30 cellular contexts compared by ENCODE assay signal in the genomic region with DNA sequence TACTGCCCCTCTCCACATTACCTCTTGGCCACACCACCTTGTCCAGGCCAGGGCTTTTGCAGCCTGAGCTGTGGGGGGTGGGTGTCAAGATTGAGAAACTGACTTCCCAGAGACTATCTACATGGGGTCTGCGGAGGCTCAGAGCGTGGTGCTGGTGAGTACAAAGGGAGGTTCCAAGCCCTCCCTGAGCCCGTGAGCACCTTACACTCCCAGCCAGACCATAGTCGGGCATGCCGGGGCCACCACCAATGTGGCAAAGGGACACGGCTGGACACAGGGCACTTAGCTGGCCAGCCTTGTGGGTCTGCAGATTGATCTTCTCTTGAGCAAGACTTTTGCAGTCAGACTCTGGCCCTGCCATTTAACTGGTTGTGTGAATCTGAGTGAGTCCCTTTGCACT.
"Had no signal": no experiment of that assay in that cellular context is flagged by ENCODE, and none has a peak within 500 bp of the region (broad histone marks: within the 10 kb centered on the region; RNA-seq: fewer than 3 reads in every experiment).

No MANE protein-coding gene starts in this region.

- H3K4me1 Mint-ChIP-seq: activated CD4-positive, alpha-beta T cell treated with anti-CD3 and anti-CD28 coated beads for 36 hours; activated naive CD4-positive, alpha-beta T cell treated with anti-CD3 and anti-CD28 coated beads, Interleukin-2, amount 50 U/mL, for 24 hours; activated naive CD8-positive, alpha-beta T cell treated with anti-CD3 and anti-CD28 coated beads for 36 hours had no signal

- ATAC-seq: activated CD4-positive, alpha-beta T cell treated with anti-CD3 and anti-CD28 coated beads for 36 hours; activated naive CD8-positive, alpha-beta T cell treated with anti-CD3 and anti-CD28 coated beads, Interleukin-2, amount 50 U/mL, for 24 hours; activated T-cell treated with anti-CD3 and anti-CD28 coated beads, Interleukin-2, amount 50 U/mL, for 72 hours; body of pancreas; foreskin keratinocyte; gastroesophageal sphincter had no signal

- H3K9me3 ChIP-seq: adrenal gland, body of pancreas, esophagus muscularis mucosa, gastroesophageal sphincter, heart right ventricle had no signal

- H3K4me3 Mint-ChIP-seq: activated CD4-positive, alpha-beta memory T cell treated with anti-CD3 and anti-CD28 coated beads, Interleukin-2, amount 10 ng/mL, durations not matched to agents 7 days and 5 days; activated CD4-positive, alpha-beta T cell treated with anti-CD3 and anti-CD28 coated beads for 36 hours; activated CD4-positive, alpha-beta T cell treated with anti-CD3 and anti-CD28 coated beads, Interleukin-2, amount 10 ng/mL, durations not matched to agents 7 days and 5 days; activated naive CD4-positive, alpha-beta T cell treated with anti-CD3 and anti-CD28 coated beads for 36 hours; activated naive CD4-positive, alpha-beta T cell treated with anti-CD3 and anti-CD28 coated beads, Interleukin-2, amount 50 U/mL, for 24 hours; activated naive CD8-positive, alpha-beta T cell treated with anti-CD3 and anti-CD28 coated beads for 36 hours; activated naive CD8-positive, alpha-beta T cell treated with anti-CD3 and anti-CD28 coated beads, Interleukin-2, amount 50 U/mL, for 24 hours; activated T-cell treated with anti-CD3 and anti-CD28 coated beads, Interleukin-2, amount 50 U/mL, for 24 hours; activated T-cell treated with anti-CD3 and anti-CD28 coated beads, Interleukin-2, amount 50 U/mL, for 72 hours; dendritic cell treated with granulocyte-macrophage colony-stimulating factor and Interleukin-4, amounts not matched to agents 40 ng/mL and 50 ng/mL, for 4 days had no signal

- H3K4me3 ChIP-seq: adrenal gland, body of pancreas, cardiac muscle cell, coronary artery, dorsolateral prefrontal cortex, esophagus muscularis mucosa, gastroesophageal sphincter, heart right ventricle had no signal

- H3K27me3 Mint-ChIP-seq: activated naive CD4-positive, alpha-beta T cell treated with anti-CD3 and anti-CD28 coated beads, Interleukin-2, amount 50 U/mL, for 24 hours had no signal

- H3K36me3 Mint-ChIP-seq: activated naive CD4-positive, alpha-beta T cell treated with anti-CD3 and anti-CD28 coated beads, Interleukin-2, amount 50 U/mL, for 24 hours; activated naive CD8-positive, alpha-beta T cell treated with anti-CD3 and anti-CD28 coated beads for 36 hours had no signal

- H3K27ac ChIP-seq: adrenal gland, body of pancreas, cardiac muscle cell, coronary artery, dorsolateral prefrontal cortex, esophagus muscularis mucosa, foreskin keratinocyte, gastroesophageal sphincter, heart right ventricle had no signal

- H3K36me3 ChIP-seq: adrenal gland, cardiac muscle cell, esophagus muscularis mucosa, gastroesophageal sphincter, heart right ventricle had no signal

- DNase-seq: activated CD4-positive, alpha-beta memory T cell treated with anti-CD3 and anti-CD28 coated beads, Interleukin-2, amount 10 ng/mL, durations not matched to agents 7 days and 5 days; activated CD4-positive, alpha-beta T cell treated with anti-CD3 and anti-CD28 coated beads for 36 hours; activated CD4-positive, alpha-beta T cell treated with anti-CD3 and anti-CD28 coated beads, Interleukin-2, amount 10 ng/mL, durations not matched to agents 7 days and 5 days; activated CD4-positive, alpha-beta T cell treated with anti-CD3 and anti-CD28 coated beads, Interleukin-2, amount 50 U/mL, for 4 hours; activated CD4-positive, CD25-positive, alpha-beta regulatory T cell; activated CD4-positive, CD25-positive, alpha-beta regulatory T cell treated with anti-CD3 and anti-CD28 coated beads, Interleukin-2, amount 50 U/mL, for 72 hours; activated CD8-positive, alpha-beta memory T cell treated with anti-CD3 and anti-CD28 coated beads, Interleukin-2, amount 50 U/mL, for 48 hours; activated naive CD4-positive, alpha-beta T cell treated with anti-CD3 and anti-CD28 coated beads for 36 hours; activated naive CD8-positive, alpha-beta T cell treated with anti-CD3 and anti-CD28 coated beads for 36 hours; activated naive CD8-positive, alpha-beta T cell treated with anti-CD3 and anti-CD28 coated beads, Interleukin-2, amount 50 U/mL, for 24 hours; activated T-cell treated with anti-CD3 and anti-CD28 coated beads for 4 hours; activated T-cell treated with anti-CD3 and anti-CD28 coated beads, Interleukin-2, amount 50 U/mL, for 24 hours; activated T-cell treated with anti-CD3 and anti-CD28 coated beads, Interleukin-2, amount 50 U/mL, for 72 hours; adrenal gland; amygdala; body of pancreas; central memory CD4-positive, alpha-beta T cell; cerebellar nuclear complex; dorsolateral prefrontal cortex; effector memory CD4-positive, alpha-beta T cell; erythroblast; foreskin keratinocyte; heart right ventricle; T-helper 2 cell had no signal

- H3K4me1 ChIP-seq: adrenal gland, body of pancreas, foreskin keratinocyte had no signal

- H3K9me3 Mint-ChIP-seq: activated CD4-positive, alpha-beta memory T cell treated with anti-CD3 and anti-CD28 coated beads, Interleukin-2, amount 10 ng/mL, durations not matched to agents 7 days and 5 days; activated CD4-positive, alpha-beta T cell treated with anti-CD3 and anti-CD28 coated beads, Interleukin-2, amount 10 ng/mL, durations not matched to agents 7 days and 5 days; activated naive CD4-positive, alpha-beta T cell treated with anti-CD3 and anti-CD28 coated beads for 36 hours; activated naive CD4-positive, alpha-beta T cell treated with anti-CD3 and anti-CD28 coated beads, Interleukin-2, amount 50 U/mL, for 24 hours; activated naive CD8-positive, alpha-beta T cell treated with anti-CD3 and anti-CD28 coated beads for 36 hours; activated naive CD8-positive, alpha-beta T cell treated with anti-CD3 and anti-CD28 coated beads, Interleukin-2, amount 50 U/mL, for 24 hours; activated T-cell treated with anti-CD3 and anti-CD28 coated beads, Interleukin-2, amount 50 U/mL, for 24 hours; activated T-cell treated with anti-CD3 and anti-CD28 coated beads, Interleukin-2, amount 50 U/mL, for 72 hours; dendritic cell treated with granulocyte-macrophage colony-stimulating factor and Interleukin-4, amounts not matched to agents 40 ng/mL and 50 ng/mL, for 4 days had no signal

- H3K27ac Mint-ChIP-seq: activated CD4-positive, alpha-beta memory T cell treated with anti-CD3 and anti-CD28 coated beads, Interleukin-2, amount 10 ng/mL, durations not matched to agents 7 days and 5 days; activated CD4-positive, alpha-beta T cell treated with anti-CD3 and anti-CD28 coated beads for 36 hours; activated CD4-positive, alpha-beta T cell treated with anti-CD3 and anti-CD28 coated beads, Interleukin-2, amount 10 ng/mL, durations not matched to agents 7 days and 5 days; activated naive CD4-positive, alpha-beta T cell treated with anti-CD3 and anti-CD28 coated beads for 36 hours; activated naive CD4-positive, alpha-beta T cell treated with anti-CD3 and anti-CD28 coated beads, Interleukin-2, amount 50 U/mL, for 24 hours; activated naive CD8-positive, alpha-beta T cell treated with anti-CD3 and anti-CD28 coated beads for 36 hours; activated naive CD8-positive, alpha-beta T cell treated with anti-CD3 and anti-CD28 coated beads, Interleukin-2, amount 50 U/mL, for 24 hours; activated T-cell treated with anti-CD3 and anti-CD28 coated beads, Interleukin-2, amount 50 U/mL, for 24 hours; activated T-cell treated with anti-CD3 and anti-CD28 coated beads, Interleukin-2, amount 50 U/mL, for 72 hours; dendritic cell treated with granulocyte-macrophage colony-stimulating factor and Interleukin-4, amounts not matched to agents 40 ng/mL and 50 ng/mL, for 4 days had no signal

- H3K27me3 ChIP-seq: body of pancreas, cardiac muscle cell had no signal
